ENCODE assay signal across 27 cellular contexts in genomic region chr6:15783484-15783883, GRCh38.
"Had no signal": no experiment of that assay in that cellular context is flagged by ENCODE, and none has a peak within 500 bp of the region (broad histone marks: within the 10 kb centered on the region; RNA-seq: fewer than 3 reads in every experiment).

No MANE protein-coding gene starts in this region.

- FAIRE-seq: colon, endometrium, endothelial cell of umbilical vein, frontal cortex had no signal

- H3K27ac ChIP-seq: colonic mucosa, coronary artery, dorsolateral prefrontal cortex, epithelial cell of prostate, esophagus muscularis mucosa, esophagus squamous epithelium, foreskin keratinocyte, gastrocnemius medialis, gastroesophageal sphincter, heart left ventricle, heart right ventricle had no signal

- H3K27me3 ChIP-seq: colonic mucosa, dorsolateral prefrontal cortex, esophagus muscularis mucosa, esophagus squamous epithelium, gastrocnemius medialis, gastroesophageal sphincter, heart left ventricle, heart right ventricle had no signal

- H3K9me3 ChIP-seq: colonic mucosa, esophagus muscularis mucosa, esophagus squamous epithelium, gastrocnemius medialis, gastroesophageal sphincter, heart left ventricle, heart right ventricle had no signal

- H3K36me3 ChIP-seq: colonic mucosa, esophagus muscularis mucosa, esophagus squamous epithelium, gastrocnemius medialis, gastroesophageal sphincter, heart left ventricle, heart right ventricle had no signal

- H3K4me1 ChIP-seq: colonic mucosa, esophagus muscularis mucosa, foreskin keratinocyte, gastrocnemius medialis, gastroesophageal sphincter, heart left ventricle, heart right ventricle had no signal

- H3K4me3 ChIP-seq: colonic mucosa, coronary artery, dorsolateral prefrontal cortex, esophagus muscularis mucosa, esophagus squamous epithelium, gastrocnemius medialis, gastroesophageal sphincter, heart left ventricle, heart right ventricle had no signal

- DNase-seq: colonic mucosa; cortex of kidney; dermis blood vessel endothelial cell; dorsolateral prefrontal cortex; effector CD4-positive, alpha-beta T cell; effector CD8-positive, alpha-beta T cell; effector memory CD4-positive, alpha-beta T cell; effector memory CD8-positive, alpha-beta T cell; endodermal cell; erythroblast; esophagus squamous epithelium; foreskin fibroblast; foreskin keratinocyte; foreskin melanocyte; gastrocnemius medialis; glutamatergic neuron; heart left ventricle; heart right ventricle had no signal

- ATAC-seq: effector memory CD8-positive, alpha-beta T cell; esophagus mucosa; foreskin keratinocyte; gastrocnemius medialis; gastroesophageal sphincter; heart left ventricle; heart right ventricle had no signal
